Comparison of ENCODE assay signal across 8 cellular contexts in the genomic region with DNA sequence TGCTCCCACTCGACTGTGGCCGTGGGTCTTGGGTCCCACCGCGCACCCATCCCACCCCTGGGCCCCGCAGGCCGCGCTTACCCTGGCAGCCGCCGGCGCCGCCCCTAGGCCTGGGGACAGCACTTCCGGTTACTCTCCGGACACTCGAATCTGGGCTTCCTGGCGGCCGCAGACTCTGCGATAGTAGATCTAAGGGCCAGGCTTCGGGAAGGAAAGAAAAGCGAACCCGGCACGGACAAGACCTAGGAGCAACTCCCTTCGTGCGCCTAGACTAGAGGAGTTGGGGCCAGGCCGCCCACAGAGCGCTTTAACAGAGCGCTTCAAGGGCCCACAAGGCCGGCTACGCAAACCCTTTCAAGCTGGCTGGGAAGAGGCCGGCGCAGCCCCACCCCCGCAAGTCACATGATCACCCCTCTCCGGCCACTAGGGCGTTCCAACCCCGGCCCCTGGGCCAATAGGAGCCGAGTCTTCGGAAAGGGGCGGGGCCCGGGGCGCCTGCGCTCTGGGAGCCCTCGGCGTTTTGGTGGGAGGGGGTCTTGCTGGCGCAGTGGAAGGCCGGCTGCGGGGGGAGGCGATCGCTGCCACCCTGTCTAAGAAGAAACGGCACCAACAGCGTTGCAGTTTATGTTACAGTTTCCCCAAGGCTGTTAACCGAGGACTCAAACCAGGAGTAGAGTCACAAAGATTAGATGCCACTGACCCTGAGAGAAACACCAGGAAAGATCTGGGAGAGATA. TPM values are rescaled to one million over a fixed set of nuclear protein-coding genes. Genes with fewer than 3 reads are reported as not detected.
A peak's percentile ranks its signal among the peaks of the same experiment; 100 is the strongest.
DNase-seq lines count a peak whose midpoint lies in the region; ATAC-seq and TF ChIP-seq lines count a peak whose summit lies in the region.
"Not testable (repeated sequence)": the region's sequence is repeated elsewhere in the genome, so short reads cannot be mapped to it uniquely, and the experiment has no call there.

A gene with protein sequence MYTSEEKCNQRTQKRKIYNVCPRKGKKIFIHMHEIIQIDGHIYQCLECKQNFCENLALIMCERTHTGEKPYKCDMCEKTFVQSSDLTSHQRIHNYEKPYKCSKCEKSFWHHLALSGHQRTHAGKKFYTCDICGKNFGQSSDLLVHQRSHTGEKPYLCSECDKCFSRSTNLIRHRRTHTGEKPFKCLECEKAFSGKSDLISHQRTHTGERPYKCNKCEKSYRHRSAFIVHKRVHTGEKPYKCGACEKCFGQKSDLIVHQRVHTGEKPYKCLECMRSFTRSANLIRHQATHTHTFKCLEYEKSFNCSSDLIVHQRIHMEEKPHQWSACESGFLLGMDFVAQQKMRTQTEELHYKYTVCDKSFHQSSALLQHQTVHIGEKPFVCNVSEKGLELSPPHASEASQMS (minus strand): TSS at position 387 of the 736 bp plus-strand sequence. CDS start 21,193 bp downstream, outside the sequence.

- peak; percentile 99 for ATAC-seq in HG03432 (IDR thresholded peaks at IDR 0.05; ENCODE audit: unreplicated experiment)

- not testable (repeated sequence) for H3K27me3 ChIP-seq in kidney epithelial cell (ENCODE audit: control insufficient read depth, insufficient read depth, low read length)

- peak; percentile 74 for TF ChIP-seq POLR2A in GM19099 (IDR thresholded peaks at IDR 0.05; ENCODE audit: extremely low read depth, insufficient read length, low read depth)

- not testable (repeated sequence) for TF ChIP-seq CTCF in choroid plexus epithelial cell (conservative IDR thresholded peaks at IDR 0.05; ENCODE audit: low read depth, low read length); kidney epithelial cell (IDR thresholded peaks at IDR 0.05; ENCODE audit: insufficient read depth, low read length, poor library complexity, severe bottlenecking)

- DNase-seq in AG20443 (ENCODE audit: low spot score) (peak; percentile 98), NCI-H510A (lab: John Stamatoyannopoulos, UW) (peak; percentile 91), choroid plexus epithelial cell (ENCODE audit: low read depth) (peak; percentile 95), kidney epithelial cell (ENCODE audit: low read depth) (peak; percentile 64)
- DNase-seq in activated CD4-positive, alpha-beta T cell treated with anti-CD3 and anti-CD28 coated beads for 24 hours (ENCODE audit: low read depth in 2 of 2), result peak; percentile 82 to 86
- DNase-seq in stimulated activated CD4-positive, alpha-beta T cell treated with anti-CD3 and anti-CD28 coated beads, Interleukin-15, amount 100 ng/mL, for 48 hours (ENCODE audit: low read depth in 2 of 2), result peak; percentile 77 to 86

- H3K36me3 ChIP-seq in kidney epithelial cell (ENCODE audit: control insufficient read depth, insufficient read depth, low read length), result not testable (repeated sequence)

- H3K4me3 ChIP-seq in choroid plexus epithelial cell (ENCODE audit: low read depth, low read length) (peak within 1 kb of the TSS; percentile 86), kidney epithelial cell (ENCODE audit: low read depth, low read length) (peak within 1 kb of the TSS; percentile 77)

RNA-seq across cellular contexts. Expression of the gene that starts here (rescaled TPM):
- total RNA-seq in kidney epithelial cell, result 17.8 and 22.7 TPM in 2 replicates

Comparison
In these comparisons a context has a peak if more than half of its experiments do, and no peak if none do; other contexts are left out.
1. Peak in every context shown above with its lines: DNase-seq, ATAC-seq and H3K4me3 ChIP-seq.